Comparison of ENCODE assay signal across 10 cellular contexts in genomic region chr7:5973580-5973979, GRCh38. TPM values are rescaled to one million over a fixed set of nuclear protein-coding genes. Genes with fewer than 3 reads are reported as not detected.
"Had no signal": no experiment of that assay in that cellular context is flagged by ENCODE, and none has a peak within 500 bp of the region (broad histone marks: within the 10 kb centered on the region; RNA-seq: fewer than 3 reads in every experiment).

No MANE protein-coding gene starts in this region.

RNA-seq across cellular contexts. Expression of gene RSPH10B, which starts 3.1 kb away (rescaled TPM):
- total RNA-seq: stomach, subcutaneous adipose tissue, transverse colon, urinary bladder, vagina had no signal

RNA-seq across cellular contexts. Expression of gene ANKRD61, which starts 57.6 kb away (rescaled TPM):
- total RNA-seq: suprapubic skin, temporal lobe, thoracic aorta, thyroid gland, transverse colon, ureter, urinary bladder, vagina had no signal
- polyA plus RNA-seq: stomach had no signal
